In genomic region chr1:18712254-18712605, GRCh38 we compare ENCODE assay signal across 26 cellular contexts.
"Had no signal": no experiment of that assay in that cellular context is flagged by ENCODE, and none has a peak within 500 bp of the region (broad histone marks: within the 10 kb centered on the region; RNA-seq: fewer than 3 reads in every experiment).

No MANE protein-coding gene starts in this region.

- H3K9ac ChIP-seq: neural progenitor cell had no signal

- H2AFZ ChIP-seq: neural progenitor cell had no signal

- H3K27me3 ChIP-seq: ovary, right lobe of liver had no signal

- H3K4me2 ChIP-seq: neural progenitor cell had no signal

- H3K4me3 ChIP-seq: heart left ventricle, left lung, lower lobe of right lung, neural progenitor cell, ovary, right atrium auricular region, right lobe of liver, spleen, suprapubic skin, thoracic aorta, tibial artery, upper lobe of right lung had no signal

- H3K27ac ChIP-seq: heart left ventricle, left lung, lower lobe of right lung, neural progenitor cell, neutrophil, ovary, right atrium auricular region, right lobe of liver, spleen, suprapubic skin, thoracic aorta, tibial artery, upper lobe of right lung had no signal

- ATAC-seq: heart left ventricle; left colon; left lung; lower lobe of right lung; naive thymus-derived CD8-positive, alpha-beta T cell; right lobe of liver; stimulated activated effector memory CD8-positive, alpha-beta T cell treated with anti-CD3 and anti-CD28 coated beads, Interleukin-12 subunit alpha, Interleukin-12 subunit beta, amount 100 ng/mL, for 72 hours; upper lobe of right lung had no signal

- DNase-seq: heart left ventricle; hypothalamus; immature natural killer cell; kidney; left colon; left lung; lower lobe of right lung; mammary epithelial cell; mesenchymal stem cell; naive thymus-derived CD8-positive, alpha-beta T cell; nephron progenitor cell; ovary; right lobe of liver; small intestine; spleen; stimulated activated CD4-positive, alpha-beta T cell treated with anti-CD3 and anti-CD28 coated beads, Interleukin-4, amount 100 ng/mL, for 24 hours; stimulated activated naive CD4-positive, alpha-beta T cell; tibial artery; trophoblast cell; upper lobe of right lung had no signal

- H3K9me3 ChIP-seq: heart left ventricle, left lung, lower lobe of right lung, neutrophil, ovary, right atrium auricular region, right lobe of liver, spleen, suprapubic skin, thoracic aorta, tibial artery, upper lobe of right lung had no signal

- H3K36me3 ChIP-seq: heart left ventricle, left lung, lower lobe of right lung, neural progenitor cell, neutrophil, ovary, right atrium auricular region, right lobe of liver, spleen, suprapubic skin, thoracic aorta, tibial artery, upper lobe of right lung had no signal

- H3K4me1 ChIP-seq: left lung, lower lobe of right lung, right lobe of liver, upper lobe of right lung had no signal
